ENCODE assay signal across 2 cellular contexts in the genomic region with DNA sequence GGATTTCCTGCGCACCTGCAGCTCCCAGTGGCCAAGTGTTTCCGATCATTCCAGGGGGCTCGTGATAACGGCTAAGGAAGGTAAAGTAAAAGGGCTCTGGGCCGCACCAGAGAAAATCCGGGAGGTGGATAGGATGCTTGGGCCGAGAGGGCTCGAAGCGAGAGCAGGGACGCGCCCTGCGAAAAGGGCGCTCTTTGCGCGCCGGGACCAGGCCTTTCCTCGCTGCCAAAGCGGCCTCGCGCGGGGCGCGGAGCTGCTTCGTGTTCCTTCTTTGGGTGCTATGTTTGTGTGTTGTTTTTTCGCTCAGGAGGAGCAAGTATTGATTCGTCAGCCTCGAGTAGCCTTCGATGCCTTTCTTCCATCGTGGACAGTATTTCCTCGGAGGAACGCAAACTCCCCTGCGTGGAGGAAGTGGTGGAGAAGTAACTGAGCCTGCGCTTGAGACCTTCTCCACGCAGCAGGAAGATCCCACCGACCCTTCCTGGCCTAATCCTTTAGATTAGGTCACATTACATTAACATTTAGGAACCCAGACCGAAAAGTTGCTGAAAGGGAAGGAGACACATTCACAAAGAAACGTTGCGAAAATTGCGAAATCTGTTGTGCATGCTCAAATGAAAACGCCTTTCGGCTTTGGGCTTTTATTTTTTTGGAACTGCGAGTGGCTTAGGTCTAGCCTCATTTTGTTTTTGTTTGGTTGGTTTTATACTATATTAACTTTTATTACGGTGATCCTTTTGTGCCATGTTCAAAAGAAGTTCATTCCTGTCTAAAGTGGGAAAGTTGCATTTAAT.
TF ChIP-seq lines count a peak whose summit lies in the region.

No MANE protein-coding gene starts in this region.

TF ChIP-seq in SK-N-SH, 30 proteins besides CTCF, POLR2A, EP300 and RAD21 (continued from another document):
- no peak for TF ChIP-seq SMC3 (IDR thresholded peaks at IDR 0.05; ENCODE audit: low read depth, low read length)
- no peak for TF ChIP-seq JUND (IDR thresholded peaks at IDR 0.05)
- TF ChIP-seq, protein P1, sequence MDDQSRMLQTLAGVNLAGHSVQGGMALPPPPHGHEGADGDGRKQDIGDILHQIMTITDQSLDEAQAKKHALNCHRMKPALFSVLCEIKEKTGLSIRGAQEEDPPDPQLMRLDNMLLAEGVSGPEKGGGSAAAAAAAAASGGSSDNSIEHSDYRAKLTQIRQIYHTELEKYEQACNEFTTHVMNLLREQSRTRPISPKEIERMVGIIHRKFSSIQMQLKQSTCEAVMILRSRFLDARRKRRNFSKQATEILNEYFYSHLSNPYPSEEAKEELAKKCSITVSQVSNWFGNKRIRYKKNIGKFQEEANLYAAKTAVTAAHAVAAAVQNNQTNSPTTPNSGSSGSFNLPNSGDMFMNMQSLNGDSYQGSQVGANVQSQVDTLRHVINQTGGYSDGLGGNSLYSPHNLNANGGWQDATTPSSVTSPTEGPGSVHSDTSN (IDR thresholded peaks at IDR 0.05) = no peak

TF ChIP-seq in SK-N-SH treated with all-trans-retinoic acid at 6 μM for 48 hours, 23 proteins besides CTCF, POLR2A, EP300 and RAD21:
- TF ChIP-seq, protein P2, sequence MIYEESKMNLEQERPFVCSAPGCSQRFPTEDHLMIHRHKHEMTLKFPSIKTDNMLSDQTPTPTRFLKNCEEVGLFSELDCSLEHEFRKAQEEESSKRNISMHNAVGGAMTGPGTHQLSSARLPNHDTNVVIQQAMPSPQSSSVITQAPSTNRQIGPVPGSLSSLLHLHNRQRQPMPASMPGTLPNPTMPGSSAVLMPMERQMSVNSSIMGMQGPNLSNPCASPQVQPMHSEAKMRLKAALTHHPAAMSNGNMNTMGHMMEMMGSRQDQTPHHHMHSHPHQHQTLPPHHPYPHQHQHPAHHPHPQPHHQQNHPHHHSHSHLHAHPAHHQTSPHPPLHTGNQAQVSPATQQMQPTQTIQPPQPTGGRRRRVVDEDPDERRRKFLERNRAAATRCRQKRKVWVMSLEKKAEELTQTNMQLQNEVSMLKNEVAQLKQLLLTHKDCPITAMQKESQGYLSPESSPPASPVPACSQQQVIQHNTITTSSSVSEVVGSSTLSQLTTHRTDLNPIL (CRISPR knock-in tag; IDR thresholded peaks at IDR 0.05; ENCODE audit: low read depth) = no peak
- TF ChIP-seq ZNF565 (CRISPR knock-in tag; conservative IDR thresholded peaks at IDR 0.05; ENCODE audit: low read depth) (no peak), ZFP30 (CRISPR knock-in tag; IDR thresholded peaks at IDR 0.05) (no peak), OSR1 (CRISPR knock-in tag; IDR thresholded peaks at IDR 0.05) (no peak)
- TF ChIP-seq, protein P3, sequence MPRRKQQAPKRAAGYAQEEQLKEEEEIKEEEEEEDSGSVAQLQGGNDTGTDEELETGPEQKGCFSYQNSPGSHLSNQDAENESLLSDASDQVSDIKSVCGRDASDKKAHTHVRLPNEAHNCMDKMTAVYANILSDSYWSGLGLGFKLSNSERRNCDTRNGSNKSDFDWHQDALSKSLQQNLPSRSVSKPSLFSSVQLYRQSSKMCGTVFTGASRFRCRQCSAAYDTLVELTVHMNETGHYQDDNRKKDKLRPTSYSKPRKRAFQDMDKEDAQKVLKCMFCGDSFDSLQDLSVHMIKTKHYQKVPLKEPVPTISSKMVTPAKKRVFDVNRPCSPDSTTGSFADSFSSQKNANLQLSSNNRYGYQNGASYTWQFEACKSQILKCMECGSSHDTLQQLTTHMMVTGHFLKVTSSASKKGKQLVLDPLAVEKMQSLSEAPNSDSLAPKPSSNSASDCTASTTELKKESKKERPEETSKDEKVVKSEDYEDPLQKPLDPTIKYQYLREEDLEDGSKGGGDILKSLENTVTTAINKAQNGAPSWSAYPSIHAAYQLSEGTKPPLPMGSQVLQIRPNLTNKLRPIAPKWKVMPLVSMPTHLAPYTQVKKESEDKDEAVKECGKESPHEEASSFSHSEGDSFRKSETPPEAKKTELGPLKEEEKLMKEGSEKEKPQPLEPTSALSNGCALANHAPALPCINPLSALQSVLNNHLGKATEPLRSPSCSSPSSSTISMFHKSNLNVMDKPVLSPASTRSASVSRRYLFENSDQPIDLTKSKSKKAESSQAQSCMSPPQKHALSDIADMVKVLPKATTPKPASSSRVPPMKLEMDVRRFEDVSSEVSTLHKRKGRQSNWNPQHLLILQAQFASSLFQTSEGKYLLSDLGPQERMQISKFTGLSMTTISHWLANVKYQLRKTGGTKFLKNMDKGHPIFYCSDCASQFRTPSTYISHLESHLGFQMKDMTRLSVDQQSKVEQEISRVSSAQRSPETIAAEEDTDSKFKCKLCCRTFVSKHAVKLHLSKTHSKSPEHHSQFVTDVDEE (CRISPR knock-in tag; IDR thresholded peaks at IDR 0.05) = no peak
- TF ChIP-seq, protein P4, sequence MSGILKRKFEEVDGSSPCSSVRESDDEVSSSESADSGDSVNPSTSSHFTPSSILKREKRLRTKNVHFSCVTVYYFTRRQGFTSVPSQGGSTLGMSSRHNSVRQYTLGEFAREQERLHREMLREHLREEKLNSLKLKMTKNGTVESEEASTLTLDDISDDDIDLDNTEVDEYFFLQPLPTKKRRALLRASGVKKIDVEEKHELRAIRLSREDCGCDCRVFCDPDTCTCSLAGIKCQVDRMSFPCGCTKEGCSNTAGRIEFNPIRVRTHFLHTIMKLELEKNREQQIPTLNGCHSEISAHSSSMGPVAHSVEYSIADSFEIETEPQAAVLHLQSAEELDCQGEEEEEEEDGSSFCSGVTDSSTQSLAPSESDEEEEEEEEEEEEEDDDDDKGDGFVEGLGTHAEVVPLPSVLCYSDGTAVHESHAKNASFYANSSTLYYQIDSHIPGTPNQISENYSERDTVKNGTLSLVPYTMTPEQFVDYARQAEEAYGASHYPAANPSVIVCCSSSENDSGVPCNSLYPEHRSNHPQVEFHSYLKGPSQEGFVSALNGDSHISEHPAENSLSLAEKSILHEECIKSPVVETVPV (CRISPR knock-in tag; IDR thresholded peaks at IDR 0.05) = no peak
- TF ChIP-seq, protein P5, sequence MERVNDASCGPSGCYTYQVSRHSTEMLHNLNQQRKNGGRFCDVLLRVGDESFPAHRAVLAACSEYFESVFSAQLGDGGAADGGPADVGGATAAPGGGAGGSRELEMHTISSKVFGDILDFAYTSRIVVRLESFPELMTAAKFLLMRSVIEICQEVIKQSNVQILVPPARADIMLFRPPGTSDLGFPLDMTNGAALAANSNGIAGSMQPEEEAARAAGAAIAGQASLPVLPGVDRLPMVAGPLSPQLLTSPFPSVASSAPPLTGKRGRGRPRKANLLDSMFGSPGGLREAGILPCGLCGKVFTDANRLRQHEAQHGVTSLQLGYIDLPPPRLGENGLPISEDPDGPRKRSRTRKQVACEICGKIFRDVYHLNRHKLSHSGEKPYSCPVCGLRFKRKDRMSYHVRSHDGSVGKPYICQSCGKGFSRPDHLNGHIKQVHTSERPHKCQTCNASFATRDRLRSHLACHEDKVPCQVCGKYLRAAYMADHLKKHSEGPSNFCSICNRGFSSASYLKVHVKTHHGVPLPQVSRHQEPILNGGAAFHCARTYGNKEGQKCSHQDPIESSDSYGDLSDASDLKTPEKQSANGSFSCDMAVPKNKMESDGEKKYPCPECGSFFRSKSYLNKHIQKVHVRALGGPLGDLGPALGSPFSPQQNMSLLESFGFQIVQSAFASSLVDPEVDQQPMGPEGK (CRISPR knock-in tag; IDR thresholded peaks at IDR 0.05; ENCODE audit: borderline replicate concordance) = no peak
